ENCODE assay signal across 8 cellular contexts in genomic region chr1:7902478-7903084, GRCh38. TPM values are rescaled to one million over a fixed set of nuclear protein-coding genes. Genes with fewer than 3 reads are reported as not detected.
DNase-seq lines count a peak whose midpoint lies in the region; ATAC-seq, FAIRE-seq and TF ChIP-seq lines count a peak whose summit lies in the region.

No MANE protein-coding gene starts in this region.

- H3K36me3 ChIP-seq in bronchial epithelial cell (ENCODE audit: control insufficient read depth, insufficient read depth, low read length) = no peaks in the 10 kb centered on the region

- H3K4me3 ChIP-seq in WI38 (ENCODE audit: low read depth, low read length) (no peak overlapping the region), bronchial epithelial cell (ENCODE audit: low read depth, low read length) (no peak overlapping the region)

- TF ChIP-seq CTCF in WI38 (IDR thresholded peaks at IDR 0.05; ENCODE audit: low read depth, low read length) (peak; percentile 71), bronchial epithelial cell (IDR thresholded peaks at IDR 0.05; ENCODE audit: insufficient read depth, low read length, severe bottlenecking) (peak; percentile 88)

- DNase-seq in 8988T (peak; percentile 50), GM19239 (ENCODE audit: insufficient read length, low spot score) (peak; percentile 55), NCI-H2196 (lab: John Stamatoyannopoulos, UW; ENCODE audit: unreplicated experiment) (peak; percentile 69), bronchial epithelial cell (ENCODE audit: low read depth) (peak; percentile 35)
- peak; percentile 74 for DNase-seq in stimulated activated CD4-positive, alpha-beta T cell treated with anti-CD3 and anti-CD28 coated beads, Interleukin-15, amount 100 ng/mL, for 24 hours

- no peak for ATAC-seq in GM19324 (IDR thresholded peaks at IDR 0.05; ENCODE audit: low FRiP score, unreplicated experiment)

- no peaks in the 10 kb centered on the region for H3K27me3 ChIP-seq in bronchial epithelial cell (ENCODE audit: control insufficient read depth, insufficient read depth, low read length)

- FAIRE-seq in GM19239 (lab: Jason Lieb, UNC) (peak; percentile 83), bronchial epithelial cell (lab: Jason Lieb, UNC) (no peak), islet of Langerhans (lab: Jason Lieb, UNC) (peak; percentile 55)

RNA-seq across cellular contexts. Expression of gene TNFRSF9, which starts 38.1 kb away (rescaled TPM):
- total RNA-seq in bronchial epithelial cell = 0.53 and 6.1 TPM in 2 replicates

RNA-seq across cellular contexts. Expression of gene UTS2, which starts 49.7 kb away (rescaled TPM):
- total RNA-seq in bronchial epithelial cell = 0.26 TPM in 1 of 2 replicates, not detected in the other

RNA-seq across cellular contexts. Expression of gene PARK7, which starts 58.9 kb away (rescaled TPM):
- 287 and 307 TPM in 2 replicates for total RNA-seq in bronchial epithelial cell
